ENCODE assay signal across 24 cellular contexts in genomic region chr11:134758342-134758931, GRCh38.
"Had no signal": no experiment of that assay in that cellular context is flagged by ENCODE, and none has a peak within 500 bp of the region (broad histone marks: within the 10 kb centered on the region; RNA-seq: fewer than 3 reads in every experiment).

No MANE protein-coding gene starts in this region.

- H3K27me3 Mint-ChIP-seq: activated CD4-positive, alpha-beta T cell treated with anti-CD3 and anti-CD28 coated beads, Interleukin-2, amount 10 ng/mL, durations not matched to agents 24 days and 14 days had no signal

- H3K9me3 Mint-ChIP-seq: activated B cell treated with CpG ODN at 0.5 μM for 24 hours; activated CD4-positive, alpha-beta T cell treated with anti-CD3 and anti-CD28 coated beads, Interleukin-2, amount 10 ng/mL, durations not matched to agents 24 days and 14 days; activated naive CD4-positive, alpha-beta T cell treated with anti-CD3 and anti-CD28 coated beads, Interleukin-2, amount 50 U/mL, for 72 hours; activated naive CD8-positive, alpha-beta T cell treated with anti-CD3 and anti-CD28 coated beads, Interleukin-2, amount 50 U/mL, for 24 hours; activated T-cell treated with anti-CD3 and anti-CD28 coated beads, Interleukin-2, amount 50 U/mL, for 4 hours; T-cell had no signal

- DNase-seq: activated B cell treated with CpG ODN at 0.5 μM for 24 hours; activated CD4-positive, alpha-beta T cell treated with anti-CD3 and anti-CD28 coated beads for 1 hour; activated CD4-positive, alpha-beta T cell treated with anti-CD3 and anti-CD28 coated beads, Interleukin-2, amount 10 ng/mL, durations not matched to agents 24 days and 14 days; activated CD4-positive, alpha-beta T cell treated with anti-CD3 and anti-CD28 coated beads, Interleukin-2, amount 50 U/mL, for 48 hours; activated CD8-positive, alpha-beta memory T cell treated with anti-CD3 and anti-CD28 coated beads for 24 hours; activated effector memory CD4-positive, alpha-beta T cell treated with anti-CD3 and anti-CD28 coated beads, Interleukin-2, amount 50 U/mL, for 16 hours; activated naive CD4-positive, alpha-beta T cell treated with Interleukin-2 at 50 U/mL for 16 hours; activated naive CD8-positive, alpha-beta T cell treated with anti-CD3 and anti-CD28 coated beads, Interleukin-2, amount 50 U/mL, for 24 hours; activated T-cell treated with anti-CD3 and anti-CD28 coated beads, Interleukin-2, amount 50 U/mL, for 4 hours; amygdala; NCI-H1092; NCI-H1417; NCI-H1930; NCI-H2171; NCI-H2227 treated with DMSO at 0.1 percent for 48 hours; NCI-H526; NCI-H774; T-helper 2 cell; T1000 had no signal

- H3K27ac Mint-ChIP-seq: activated B cell treated with CpG ODN at 0.5 μM for 24 hours; activated CD4-positive, alpha-beta T cell treated with anti-CD3 and anti-CD28 coated beads, Interleukin-2, amount 10 ng/mL, durations not matched to agents 24 days and 14 days; activated naive CD4-positive, alpha-beta T cell treated with anti-CD3 and anti-CD28 coated beads, Interleukin-2, amount 50 U/mL, for 72 hours; activated naive CD8-positive, alpha-beta T cell treated with anti-CD3 and anti-CD28 coated beads, Interleukin-2, amount 50 U/mL, for 24 hours; T-cell had no signal

- H3K4me3 ChIP-seq: SK-N-MC had no signal

- H3K9ac ChIP-seq: KMS-11 had no signal

- ATAC-seq: activated naive CD4-positive, alpha-beta T cell treated with anti-CD3 and anti-CD28 coated beads, Interleukin-2, amount 50 U/mL, for 72 hours; activated naive CD8-positive, alpha-beta T cell treated with anti-CD3 and anti-CD28 coated beads, Interleukin-2, amount 50 U/mL, for 24 hours; activated T-cell treated with anti-CD3 and anti-CD28 coated beads, Interleukin-2, amount 50 U/mL, for 4 hours; T-cell had no signal

- H3K4me3 Mint-ChIP-seq: activated B cell treated with CpG ODN at 0.5 μM for 24 hours; activated CD4-positive, alpha-beta T cell treated with anti-CD3 and anti-CD28 coated beads, Interleukin-2, amount 10 ng/mL, durations not matched to agents 24 days and 14 days; activated naive CD8-positive, alpha-beta T cell treated with anti-CD3 and anti-CD28 coated beads, Interleukin-2, amount 50 U/mL, for 24 hours; activated T-cell treated with anti-CD3 and anti-CD28 coated beads, Interleukin-2, amount 50 U/mL, for 4 hours; brain; T-cell had no signal

- H3K36me3 Mint-ChIP-seq: activated naive CD4-positive, alpha-beta T cell treated with anti-CD3 and anti-CD28 coated beads, Interleukin-2, amount 50 U/mL, for 72 hours; brain; T-cell had no signal

- H3K4me1 Mint-ChIP-seq: activated B cell treated with CpG ODN at 0.5 μM for 24 hours; activated CD4-positive, alpha-beta T cell treated with anti-CD3 and anti-CD28 coated beads, Interleukin-2, amount 10 ng/mL, durations not matched to agents 24 days and 14 days; activated naive CD8-positive, alpha-beta T cell treated with anti-CD3 and anti-CD28 coated beads, Interleukin-2, amount 50 U/mL, for 24 hours; T-cell had no signal

- H3K27ac ChIP-seq: KMS-11, SK-N-MC had no signal

- H3K4me2 ChIP-seq: KMS-11 had no signal
